ENCODE assay signal across 9 cellular contexts in the genomic region with DNA sequence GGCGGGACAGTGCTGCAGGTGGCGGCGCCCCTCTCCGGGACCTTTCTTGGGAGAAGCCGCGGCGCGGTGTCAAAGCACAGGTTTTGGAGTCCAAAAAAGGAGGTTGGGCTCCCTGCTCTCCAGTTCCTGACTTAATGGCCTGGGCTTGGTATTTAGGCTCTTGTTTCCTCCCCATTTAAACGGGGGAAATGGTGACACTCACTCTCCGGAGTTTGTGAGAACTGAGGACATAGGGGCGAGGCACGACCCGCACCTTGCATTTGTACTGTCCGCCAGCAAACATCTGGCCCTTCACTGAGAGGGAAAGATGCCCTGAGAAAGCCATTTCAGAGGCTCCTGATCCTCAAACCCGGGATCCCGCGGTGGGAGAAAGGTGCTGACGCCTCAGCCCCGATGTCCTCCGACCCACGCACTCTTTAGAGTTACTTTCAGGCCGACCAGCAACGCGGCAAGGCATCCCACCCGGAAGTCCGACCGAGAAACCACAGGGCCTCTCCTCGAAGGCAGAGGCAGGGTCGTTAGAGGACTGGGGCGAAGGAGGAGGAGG. TPM values are rescaled to one million over a fixed set of nuclear protein-coding genes. Genes with fewer than 3 reads are reported as not detected.
DNase-seq lines count a peak whose midpoint lies in the region; ATAC-seq, FAIRE-seq and TF ChIP-seq lines count a peak whose summit lies in the region.
"Had no signal": no experiment of that assay in that cellular context is flagged by ENCODE, and none has a peak within 500 bp of the region (broad histone marks: within the 10 kb centered on the region; RNA-seq: fewer than 3 reads in every experiment).

No MANE protein-coding gene starts in this region.

- TF ChIP-seq POLR2A in K562 (conservative IDR thresholded peaks at IDR 0.05), result no peak

- DNase-seq in DMS153 (lab: John Stamatoyannopoulos, UW) (peak; percentile 39), NT2/D1 (ENCODE audit: low read depth, low spot score) (no peak), K562 (ENCODE audit: extremely low read depth in 1 of 4, low spot score in 3 of 4) (no peak), left lobe of liver (ENCODE audit: low spot score) (peak; percentile 58)
- DNase-seq in stimulated activated naive CD8-positive, alpha-beta T cell treated with anti-CD3 and anti-CD28 coated beads, Interleukin-15, amount 100 ng/mL, for 72 hours, result peak; percentile 48 to 67

- H4K20me1 ChIP-seq in K562 (replicated peaks; ENCODE audit: control insufficient read depth, insufficient read depth, low read length), result no peaks in the 10 kb centered on the region

- CTCF ChIA-PET in K562 (lab: Yijun Ruan, JAX; ENCODE audit: low intra/inter-chr PET ratio), result no interaction called here

- H3K27me3 ChIP-seq in NT2/D1 (ENCODE audit: insufficient read depth, insufficient read length) (no peaks in the 10 kb centered on the region), K562 (ENCODE audit: control insufficient read depth in 2 of 2, insufficient read depth in 2 of 2, low read length in 2 of 2) (no peaks in the 10 kb centered on the region)

- H3K27me3 Mint-ChIP-seq in stimulated activated naive CD8-positive, alpha-beta T cell treated with anti-CD3 and anti-CD28 coated beads, Interleukin-15, amount 100 ng/mL, for 72 hours, result no peaks in the 10 kb centered on the region
- H3K27me3 Mint-ChIP-seq in activated T-helper 17 cell treated with anti-CD3 and anti-CD28 coated beads, Interleukin-2, amount 50 U/mL, for 72 hours, result no peaks in the 10 kb centered on the region
- H3K27me3 Mint-ChIP-seq in stimulated activated memory B cell treated with anti-CD40 and anti-IgM and Interleukin-4, amounts not matched to agents 10 μg/mL and 1 μg/mL and 100 μg/mL, for 72 hours, result no peaks in the 10 kb centered on the region
- H3K27me3 Mint-ChIP-seq: memory B cell had no signal

- peaks cover 14% of the 10 kb centered on the region for H3K36me3 ChIP-seq in NT2/D1 (ENCODE audit: insufficient read depth, insufficient read length, low read length)
- H3K36me3 ChIP-seq in K562 (ENCODE audit: control insufficient read depth, insufficient read depth, low read length), result peaks cover 9% of the 10 kb centered on the region; the same call in 2 of the 3 replicates

- H3K9ac ChIP-seq in NT2/D1 (ENCODE audit: insufficient read length, low read depth) (peak overlapping the region; percentile 88), K562 (ENCODE audit: insufficient read depth in 1 of 2, low read depth in 2 of 2, low read length in 2 of 2) (peak overlapping the region; percentile 75 to 86)

- no TSS peak for BruUV-seq in K562 (replicated peaks; lab: Mats Ljungman, UMichigan)

- H3K4me1 ChIP-seq in NT2/D1 (ENCODE audit: insufficient read depth, insufficient read length) (peaks cover 4% of the 10 kb centered on the region), K562 (replicated peaks in 1 of 2; ENCODE audit: control insufficient read depth in 2 of 2, insufficient read depth in 2 of 2, low read length in 2 of 2) (peaks cover 8 to 19% of the 10 kb centered on the region in 2 experiments; a peak in 3 of 5 replicates)

- TF ChIP-seq EP300 in K562 (IDR thresholded peaks at IDR 0.05; ENCODE audit: low read length), result no peak

- WGBS in K562 (ENCODE audit: insufficient coverage, low coverage, missing lambda C conversion rate), result 53% methylated on average over 27 of the region's 30 CpGs

- POLR2A ChIA-PET in K562 (lab: Yijun Ruan, JAX), result interaction anchor here (0.6 to 6.3 kb wide), 35 partner anchors 10 to 690 kb away, joined by 3 to 403 read pairs (median 11); partner anchors contain the start of genes C11orf98, CSKMT, LBHD1 and NXF1

- no peak for FAIRE-seq in K562 (lab: Jason Lieb, UNC)

- peak overlapping the region; percentile 92 for H2AFZ ChIP-seq in K562 (ENCODE audit: low read depth, low read length)

- H3K4me2 ChIP-seq in K562 (ENCODE audit: insufficient read depth, low read length), result peak overlapping the region; percentile 65

- intact Hi-C loops in K562 (cut with micrococcal nuclease), result loop anchor here (5.0 to 10.0 kb wide), 3 partner anchors 117 to 445 kb away; partner anchors contain the start of genes C11orf98, CSKMT, HNRNPUL2 and TTC9C

- H3K9me3 Mint-ChIP-seq in stimulated activated naive CD8-positive, alpha-beta T cell treated with anti-CD3 and anti-CD28 coated beads, Interleukin-15, amount 100 ng/mL, for 72 hours, result no peaks in the 10 kb centered on the region
- no peaks in the 10 kb centered on the region for H3K9me3 Mint-ChIP-seq in activated T-helper 17 cell treated with anti-CD3 and anti-CD28 coated beads, Interleukin-2, amount 50 U/mL, for 72 hours
- H3K9me3 Mint-ChIP-seq in stimulated activated memory B cell treated with anti-CD40 and anti-IgM and Interleukin-4, amounts not matched to agents 10 μg/mL and 1 μg/mL and 100 μg/mL, for 72 hours, result no peaks in the 10 kb centered on the region
- H3K9me3 Mint-ChIP-seq: memory B cell had no signal

- no peak overlapping the region for H3K4me3 Mint-ChIP-seq in stimulated activated naive CD8-positive, alpha-beta T cell treated with anti-CD3 and anti-CD28 coated beads, Interleukin-15, amount 100 ng/mL, for 72 hours
- H3K4me3 Mint-ChIP-seq in activated T-helper 17 cell treated with anti-CD3 and anti-CD28 coated beads, Interleukin-2, amount 50 U/mL, for 72 hours, result no peak overlapping the region
- no peak overlapping the region for H3K4me3 Mint-ChIP-seq in stimulated activated memory B cell treated with anti-CD40 and anti-IgM and Interleukin-4, amounts not matched to agents 10 μg/mL and 1 μg/mL and 100 μg/mL, for 72 hours
- H3K4me3 Mint-ChIP-seq: memory B cell had no signal

- 0 out of 4 replicates have a peak, but pooled peaks of 1 of the 2 experiments have one; percentile 7 for TF ChIP-seq RAD21 in K562 (CRISPR knock-in tag; conservative IDR thresholded peaks at IDR 0.05 in 1 of 2, IDR thresholded peaks at IDR 0.05 in 1 of 2)

- peak overlapping the region; percentile 89 for H3K27ac ChIP-seq in K562 (ENCODE audit: extremely low read depth, low read depth, low read length)

- H3K9me3 ChIP-seq in NT2/D1 (ENCODE audit: insufficient read depth, low read length) (peaks cover 15% of the 10 kb centered on the region), K562 (replicated peaks; ENCODE audit: control insufficient read depth, insufficient read depth, low read depth, low read length) (no peaks in the 10 kb centered on the region; the same call in 1 of the 2 replicates)

- H3K36me3 Mint-ChIP-seq in activated T-helper 17 cell treated with anti-CD3 and anti-CD28 coated beads, Interleukin-2, amount 50 U/mL, for 72 hours (ENCODE audit: low read depth), result peaks cover 8% of the 10 kb centered on the region
- H3K36me3 Mint-ChIP-seq in stimulated activated memory B cell treated with anti-CD40 and anti-IgM and Interleukin-4, amounts not matched to agents 10 μg/mL and 1 μg/mL and 100 μg/mL, for 72 hours, result peaks cover 11% of the 10 kb centered on the region

- in situ Hi-C loops in K562 (cut with MboI), result no loop called here

- ATAC-seq in K562 (no peak), left lobe of liver (peak; percentile 13), HG03571 (IDR thresholded peaks at IDR 0.05; ENCODE audit: unreplicated experiment) (no peak)
- ATAC-seq in stimulated activated naive CD8-positive, alpha-beta T cell treated with anti-CD3 and anti-CD28 coated beads, Interleukin-15, amount 100 ng/mL, for 72 hours, result no peak
- no peak for ATAC-seq in activated T-helper 17 cell treated with anti-CD3 and anti-CD28 coated beads, Interleukin-2, amount 50 U/mL, for 72 hours (replicated peaks)
- ATAC-seq in stimulated activated memory B cell treated with anti-CD40 and anti-IgM and Interleukin-4, amounts not matched to agents 10 μg/mL and 1 μg/mL and 100 μg/mL, for 72 hours, result no peak

- H3K27ac Mint-ChIP-seq in stimulated activated naive CD8-positive, alpha-beta T cell treated with anti-CD3 and anti-CD28 coated beads, Interleukin-15, amount 100 ng/mL, for 72 hours, result no peak overlapping the region
- no peak overlapping the region for H3K27ac Mint-ChIP-seq in activated T-helper 17 cell treated with anti-CD3 and anti-CD28 coated beads, Interleukin-2, amount 50 U/mL, for 72 hours
- no peak overlapping the region for H3K27ac Mint-ChIP-seq in stimulated activated memory B cell treated with anti-CD40 and anti-IgM and Interleukin-4, amounts not matched to agents 10 μg/mL and 1 μg/mL and 100 μg/mL, for 72 hours
- H3K27ac Mint-ChIP-seq: memory B cell had no signal

- H3K9me1 ChIP-seq in K562 (ENCODE audit: control insufficient read depth, insufficient read depth, low read length), result no peaks in the 10 kb centered on the region

- H3K4me3 ChIP-seq in NT2/D1 (ENCODE audit: insufficient read length, low read depth) (peak overlapping the region; percentile 22), K562 (peak overlapping the region; percentile 33)

- TF ChIP-seq CTCF in K562 (IDR thresholded peaks at IDR 0.05 in 2 of 3, conservative IDR thresholded peaks at IDR 0.05 in 1 of 3; ENCODE audit: insufficient read depth in 2 of 3, low read depth in 1 of 3, low read length in 3 of 3), result no peak

- peaks cover 26% of the 10 kb centered on the region for H3K79me2 ChIP-seq in K562 (ENCODE audit: control insufficient read depth, insufficient read depth, low read length)

- peaks cover 23% of the 10 kb centered on the region for H3K4me1 Mint-ChIP-seq in stimulated activated naive CD8-positive, alpha-beta T cell treated with anti-CD3 and anti-CD28 coated beads, Interleukin-15, amount 100 ng/mL, for 72 hours
- H3K4me1 Mint-ChIP-seq in activated T-helper 17 cell treated with anti-CD3 and anti-CD28 coated beads, Interleukin-2, amount 50 U/mL, for 72 hours, result peaks cover 17% of the 10 kb centered on the region
- peaks cover 14% of the 10 kb centered on the region for H3K4me1 Mint-ChIP-seq in stimulated activated memory B cell treated with anti-CD40 and anti-IgM and Interleukin-4, amounts not matched to agents 10 μg/mL and 1 μg/mL and 100 μg/mL, for 72 hours

RNA-seq across cellular contexts. Expression of gene WDR74, which starts 2.9 kb away (rescaled TPM):
- 146 and 260 TPM in 2 replicates for total RNA-seq in K562 (2011; cell fraction: chromatin; rRNA removed; ENCODE audit: low replicate concordance)
- 230 and 252 TPM in 2 replicates for total RNA-seq in K562 (2011; cell fraction: nucleolus; rRNA removed)
- 260 and 399 TPM in 2 replicates for total RNA-seq in K562 (2011; cell fraction: nucleoplasm; rRNA removed)
- total RNA-seq in K562 (2014; rRNA removed) (210 and 239 TPM in 2 replicates), K562 (2014; rRNA removed; fragmentation: Illumina TruSeq; extraction: Trizol) (94.6 and 112 TPM in 2 replicates), K562 (2015; rRNA removed; fragmentation: Illumina TruSeq; extraction: Trizol) (122 and 128 TPM in 2 replicates), K562 (2021) (136 TPM in 2 replicates), left lobe of liver (20.5 TPM)
- polyA plus RNA-seq in K562 (2011; rRNA removed) (87.2 and 92.0 TPM in 2 replicates), K562 (2014; fragmentation: Illumina TruSeq; extraction: Trizol) (114 and 118 TPM in 2 replicates), K562 (2014; fragmentation: Nextera tagmentation; extraction: Ambion mirVana) (10 to 100 TPM; 32.7 to 46.2 TPM), K562 (2014; rRNA removed) (165 and 208 TPM in 2 replicates)
- polyA plus RNA-seq in K562 (2011; cell fraction: cytosol; rRNA removed), result 101 and 156 TPM in 2 replicates
- 223 and 302 TPM in 2 replicates for polyA plus RNA-seq in K562 (2011; cell fraction: nucleus; rRNA removed)
- polyA plus RNA-seq in K562 (2012), result 75.1 and 119 TPM in 2 replicates
- polyA minus RNA-seq in K562 (2011; rRNA and poly(A)+ RNA removed), result 96.2 and 110 TPM in 2 replicates
- polyA minus RNA-seq in K562 (2011; cell fraction: cytosol; rRNA and poly(A)+ RNA removed), result 51.0 and 53.7 TPM in 2 replicates
- 178 and 418 TPM in 2 replicates for polyA minus RNA-seq in K562 (2011; cell fraction: nucleus; rRNA and poly(A)+ RNA removed)
- total RNA-seq in activated T-helper 17 cell treated with anti-CD3 and anti-CD28 coated beads, Interleukin-2, amount 50 U/mL, for 72 hours, result 100 to 1,000 TPM in 1 of 2 donors, 10 to 100 TPM in 1; 70.3 to 104 TPM

RNA-seq across cellular contexts. Expression of gene TEX54, which starts 9.6 kb away (rescaled TPM):
- 0.93 TPM in 1 of 2 replicates, not detected in the other for total RNA-seq in K562 (2011; cell fraction: chromatin; rRNA removed; ENCODE audit: low replicate concordance)
- total RNA-seq in K562 (2011; cell fraction: nucleolus; rRNA removed), result 2.0 TPM in 1 of 2 replicates, not detected in the other
- total RNA-seq in K562 (2011; cell fraction: nucleoplasm; rRNA removed), result 1.2 TPM in 1 of 2 replicates, not detected in the other
- total RNA-seq in K562 (2014; rRNA removed) (not detected in 2 replicates), K562 (2014; rRNA removed; fragmentation: Illumina TruSeq; extraction: Trizol) (not detected in 2 replicates), K562 (2015; rRNA removed; fragmentation: Illumina TruSeq; extraction: Trizol) (not detected in 2 replicates), K562 (2021) (not detected in 2 replicates), left lobe of liver (not detected)
- polyA plus RNA-seq in K562 (2011; rRNA removed) (not detected in 2 replicates), K562 (2014; fragmentation: Illumina TruSeq; extraction: Trizol) (not detected in 2 replicates), K562 (2014; fragmentation: Nextera tagmentation; extraction: Ambion mirVana) (not detected), K562 (2014; rRNA removed) (not detected in 2 replicates)
- not detected in 2 replicates for polyA plus RNA-seq in K562 (2011; cell fraction: cytosol; rRNA removed)
- not detected in 2 replicates for polyA plus RNA-seq in K562 (2011; cell fraction: nucleus; rRNA removed)
- polyA plus RNA-seq in K562 (2012), result not detected in 2 replicates
- polyA minus RNA-seq in K562 (2011; rRNA and poly(A)+ RNA removed), result not detected in 2 replicates
- not detected in 2 replicates for polyA minus RNA-seq in K562 (2011; cell fraction: cytosol; rRNA and poly(A)+ RNA removed)
- polyA minus RNA-seq in K562 (2011; cell fraction: nucleus; rRNA and poly(A)+ RNA removed), result not detected in 2 replicates
- under 1 TPM; 0.82 TPM for total RNA-seq in activated T-helper 17 cell treated with anti-CD3 and anti-CD28 coated beads, Interleukin-2, amount 50 U/mL, for 72 hours

RNA-seq across cellular contexts. Expression of gene STX5, which starts 10.4 kb away (rescaled TPM):
- total RNA-seq in K562 (2011; cell fraction: chromatin; rRNA removed; ENCODE audit: low replicate concordance), result 46.3 and 74.6 TPM in 2 replicates
- 33.7 and 41.5 TPM in 2 replicates for total RNA-seq in K562 (2011; cell fraction: nucleolus; rRNA removed)
- total RNA-seq in K562 (2011; cell fraction: nucleoplasm; rRNA removed), result 38.8 and 41.1 TPM in 2 replicates
- 24.3 and 28.3 TPM in 2 replicates for total RNA-seq in K562 (2014; rRNA removed)
- total RNA-seq in K562 (2014; rRNA removed; fragmentation: Illumina TruSeq; extraction: Trizol), result 17.2 and 17.4 TPM in 2 replicates
- 19.4 TPM in 2 replicates for total RNA-seq in K562 (2015; rRNA removed; fragmentation: Illumina TruSeq; extraction: Trizol)
- total RNA-seq in K562 (2021), result 24.8 and 26.9 TPM in 2 replicates
- polyA plus RNA-seq in K562 (2011; rRNA removed), result 28.6 and 34.5 TPM in 2 replicates
- polyA plus RNA-seq in K562 (2011; cell fraction: cytosol; rRNA removed), result 35.9 and 38.3 TPM in 2 replicates
- polyA plus RNA-seq in K562 (2011; cell fraction: nucleus; rRNA removed), result 30.2 and 48.1 TPM in 2 replicates
- polyA plus RNA-seq in K562 (2012), result 22.3 and 69.5 TPM in 2 replicates
- polyA plus RNA-seq in K562 (2014; fragmentation: Illumina TruSeq; extraction: Trizol), result 27.8 TPM in 2 replicates
- polyA plus RNA-seq in K562 (2014; fragmentation: Nextera tagmentation; extraction: Ambion mirVana), result 1 to 10 TPM; 2.8 to 3.6 TPM
- 23.7 and 27.7 TPM in 2 replicates for polyA plus RNA-seq in K562 (2014; rRNA removed)
- 36.3 and 40.4 TPM in 2 replicates for polyA minus RNA-seq in K562 (2011; rRNA and poly(A)+ RNA removed)
- 14.2 and 15.6 TPM in 2 replicates for polyA minus RNA-seq in K562 (2011; cell fraction: cytosol; rRNA and poly(A)+ RNA removed)
- polyA minus RNA-seq in K562 (2011; cell fraction: nucleus; rRNA and poly(A)+ RNA removed), result 18.3 and 23.7 TPM in 2 replicates
- 23.8 TPM for total RNA-seq in left lobe of liver
- 10 to 100 TPM; 23.4 to 32.0 TPM for total RNA-seq in activated T-helper 17 cell treated with anti-CD3 and anti-CD28 coated beads, Interleukin-2, amount 50 U/mL, for 72 hours

RNA-seq across cellular contexts. Expression of gene NXF1, which starts 37.0 kb away (rescaled TPM):
- 197 and 278 TPM in 2 replicates for total RNA-seq in K562 (2011; cell fraction: chromatin; rRNA removed; ENCODE audit: low replicate concordance)
- total RNA-seq in K562 (2011; cell fraction: nucleolus; rRNA removed), result 110 and 133 TPM in 2 replicates
- total RNA-seq in K562 (2011; cell fraction: nucleoplasm; rRNA removed), result 134 and 162 TPM in 2 replicates
- total RNA-seq in K562 (2014; rRNA removed), result 24.4 and 36.9 TPM in 2 replicates
- 24.0 and 28.5 TPM in 2 replicates for total RNA-seq in K562 (2014; rRNA removed; fragmentation: Illumina TruSeq; extraction: Trizol)
- 35.3 and 35.8 TPM in 2 replicates for total RNA-seq in K562 (2015; rRNA removed; fragmentation: Illumina TruSeq; extraction: Trizol)
- total RNA-seq in K562 (2021), result 60.2 and 64.7 TPM in 2 replicates
- 18.1 and 26.3 TPM in 2 replicates for polyA plus RNA-seq in K562 (2011; rRNA removed)
- polyA plus RNA-seq in K562 (2011; cell fraction: cytosol; rRNA removed), result 34.4 and 39.3 TPM in 2 replicates
- 182 and 294 TPM in 2 replicates for polyA plus RNA-seq in K562 (2011; cell fraction: nucleus; rRNA removed)
- 55.7 and 62.4 TPM in 2 replicates for polyA plus RNA-seq in K562 (2012)
- polyA plus RNA-seq in K562 (2014; fragmentation: Illumina TruSeq; extraction: Trizol), result 86.9 and 98.3 TPM in 2 replicates
- polyA plus RNA-seq in K562 (2014; fragmentation: Nextera tagmentation; extraction: Ambion mirVana), result 10 to 100 TPM; 26.8 to 68.8 TPM
- 34.4 and 41.1 TPM in 2 replicates for polyA plus RNA-seq in K562 (2014; rRNA removed)
- 50.1 and 55.8 TPM in 2 replicates for polyA minus RNA-seq in K562 (2011; rRNA and poly(A)+ RNA removed)
- 25.8 and 39.4 TPM in 2 replicates for polyA minus RNA-seq in K562 (2011; cell fraction: cytosol; rRNA and poly(A)+ RNA removed)
- 37.7 and 52.9 TPM in 2 replicates for polyA minus RNA-seq in K562 (2011; cell fraction: nucleus; rRNA and poly(A)+ RNA removed)
- total RNA-seq in left lobe of liver, result 42.8 TPM
- total RNA-seq in activated T-helper 17 cell treated with anti-CD3 and anti-CD28 coated beads, Interleukin-2, amount 50 U/mL, for 72 hours, result 100 to 1,000 TPM in 1 of 2 donors, 10 to 100 TPM in 1; 85.8 to 115 TPM

RNA-seq across cellular contexts. Expression of gene SLC3A2, which starts 38.5 kb away (rescaled TPM):
- 762 and 871 TPM in 2 replicates for total RNA-seq in K562 (2011; cell fraction: chromatin; rRNA removed; ENCODE audit: low replicate concordance)
- 808 and 809 TPM in 2 replicates for total RNA-seq in K562 (2011; cell fraction: nucleolus; rRNA removed)
- total RNA-seq in K562 (2011; cell fraction: nucleoplasm; rRNA removed), result 628 and 726 TPM in 2 replicates
- total RNA-seq in K562 (2014; rRNA removed) (245 and 289 TPM in 2 replicates), K562 (2014; rRNA removed; fragmentation: Illumina TruSeq; extraction: Trizol) (214 and 276 TPM in 2 replicates), K562 (2015; rRNA removed; fragmentation: Illumina TruSeq; extraction: Trizol) (120 and 132 TPM in 2 replicates), K562 (2021) (255 and 276 TPM in 2 replicates), left lobe of liver (64.8 TPM)
- polyA plus RNA-seq in K562 (2011; rRNA removed) (282 and 323 TPM in 2 replicates), K562 (2014; fragmentation: Illumina TruSeq; extraction: Trizol) (183 and 221 TPM in 2 replicates), K562 (2014; fragmentation: Nextera tagmentation; extraction: Ambion mirVana) (10 to 100 TPM; 20.0 to 39.7 TPM), K562 (2014; rRNA removed) (254 and 296 TPM in 2 replicates)
- 289 and 316 TPM in 2 replicates for polyA plus RNA-seq in K562 (2011; cell fraction: cytosol; rRNA removed)
- polyA plus RNA-seq in K562 (2011; cell fraction: nucleus; rRNA removed), result 1,169 and 1,253 TPM in 2 replicates
- polyA plus RNA-seq in K562 (2012), result 196 and 375 TPM in 2 replicates
- 168 and 173 TPM in 2 replicates for polyA minus RNA-seq in K562 (2011; rRNA and poly(A)+ RNA removed)
- polyA minus RNA-seq in K562 (2011; cell fraction: cytosol; rRNA and poly(A)+ RNA removed), result 167 and 196 TPM in 2 replicates
- polyA minus RNA-seq in K562 (2011; cell fraction: nucleus; rRNA and poly(A)+ RNA removed), result 164 and 348 TPM in 2 replicates
- 100 to 1,000 TPM; 176 to 287 TPM for total RNA-seq in activated T-helper 17 cell treated with anti-CD3 and anti-CD28 coated beads, Interleukin-2, amount 50 U/mL, for 72 hours

Comparison
In these comparisons a context has a peak if more than half of its experiments do, and no peak if none do; other contexts are left out.
1. DNase-seq: peak in DMS153 (single experiment), left lobe of liver (single experiment) and stimulated activated naive CD8-positive, alpha-beta T cell treated with anti-CD3 and anti-CD28 coated beads, Interleukin-15, amount 100 ng/mL, for 72 hours (2 of 2); none in NT2/D1 (single experiment) and K562 (0 of 4).